Comparison of ENCODE assay signal across 8 cellular contexts in genomic region chr22:38868886-38869381, GRCh38. TPM values are rescaled to one million over a fixed set of nuclear protein-coding genes. Genes with fewer than 3 reads are reported as not detected.
DNase-seq lines count a peak whose midpoint lies in the region; ATAC-seq lines count a peak whose summit lies in the region.

No MANE protein-coding gene starts in this region.

- peak; percentile 50 for ATAC-seq in left lobe of liver
- no peak for ATAC-seq in GM18861 (IDR thresholded peaks at IDR 0.05; ENCODE audit: unreplicated experiment)

- DNase-seq in NCI-H2107 treated with DMSO at 0.1 percent for 48 hours (lab: John Stamatoyannopoulos, UW; ENCODE audit: unreplicated experiment) = peak; percentile 6
- DNase-seq in NCI-H2107 (lab: John Stamatoyannopoulos, UW) = no peak
- DNase-seq in NCI-H1930 (lab: John Stamatoyannopoulos, UW) = peak; percentile 51 to 73
- DNase-seq in activated CD4-positive, alpha-beta T cell treated with anti-CD3 and anti-CD28 coated beads for 24 hours (ENCODE audit: low read depth in 2 of 2) = peak; percentile 82 to 86
- peak; percentile 74 for DNase-seq in cerebellar cortex (ENCODE audit: low spot score)
- peak; percentile 73 for DNase-seq in left lobe of liver (ENCODE audit: low spot score)
- peak; percentile 81 to 87 for DNase-seq in stimulated activated CD4-positive, alpha-beta T cell treated with anti-CD3 and anti-CD28 coated beads, Interleukin-4, amount 100 ng/mL, for 48 hours (ENCODE audit: low read depth in 2 of 2)

RNA-seq across cellular contexts. Expression of gene CBX6, which starts 3.1 kb away (rescaled TPM):
- 16.0 TPM for total RNA-seq in left lobe of liver

RNA-seq across cellular contexts. Expression of gene NPTXR, which starts 25.1 kb away (rescaled TPM):
- total RNA-seq in left lobe of liver = 0.45 TPM
